In the genomic region with DNA sequence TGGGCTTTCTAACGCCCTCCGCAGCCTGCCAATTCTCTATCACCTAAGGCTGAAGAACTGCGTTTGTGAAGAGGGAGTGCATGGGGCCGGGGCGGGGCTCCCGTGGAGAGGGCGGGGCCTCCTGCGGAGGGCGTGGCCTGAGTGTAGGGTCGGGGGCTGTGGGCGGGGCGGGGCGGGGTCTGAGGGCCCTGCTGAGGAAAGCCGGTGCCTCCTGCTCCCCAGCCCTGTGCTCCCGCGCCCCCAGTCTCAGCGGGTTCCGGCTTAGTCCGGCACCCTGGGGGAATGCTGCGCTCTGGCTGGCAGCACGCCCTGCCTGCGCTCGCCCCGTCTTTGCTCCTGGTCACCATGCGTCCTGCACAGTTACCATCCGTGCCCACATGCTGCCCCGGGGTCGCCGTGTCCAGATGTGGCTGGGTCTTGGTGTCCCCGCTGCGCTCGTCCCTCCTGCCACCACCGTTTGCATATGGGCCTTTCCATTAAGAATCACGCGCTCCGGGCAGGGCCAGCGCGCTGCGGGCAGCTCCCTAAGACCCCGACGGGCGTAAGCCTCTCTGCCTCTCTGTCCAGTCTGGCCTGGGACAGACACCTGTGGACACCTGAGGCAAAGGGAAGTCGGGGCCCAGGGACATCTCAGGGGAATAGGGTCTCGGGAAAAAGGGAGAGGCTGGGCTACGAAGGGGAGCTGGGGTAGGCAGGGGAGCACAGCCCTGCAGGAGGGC, we compare ENCODE assay signal across 8 cellular contexts.
DNase-seq lines count a peak whose midpoint lies in the region; ATAC-seq and TF ChIP-seq lines count a peak whose summit lies in the region.

No MANE protein-coding gene starts in this region.

- H3K4me1 ChIP-seq in CD8-positive, alpha-beta memory T cell (ENCODE audit: insufficient read depth, low read length) = no peaks in the 10 kb centered on the region
- peaks cover 9% of the 10 kb centered on the region; the same call in 1 of the 2 replicates for H3K4me1 ChIP-seq in BE2C

- H3K27ac ChIP-seq in CD8-positive, alpha-beta memory T cell (ENCODE audit: low read depth, low read length) = no peak overlapping the region

- H3K4me3 Mint-ChIP-seq in CD8-positive, alpha-beta memory T cell = peak overlapping the region in 6 of 7 donors; percentile 52 to 84 (median 67)

- H3K36me3 ChIP-seq in CD8-positive, alpha-beta memory T cell (ENCODE audit: insufficient read depth, low read length) = no peaks in the 10 kb centered on the region
- H3K36me3 ChIP-seq in BE2C = no peaks in the 10 kb centered on the region

- CTCF ChIA-PET in CD8-positive, alpha-beta memory T cell (lab: Charles Lee) = no interaction called here

- H3K4me1 Mint-ChIP-seq in CD8-positive, alpha-beta memory T cell = peaks cover 4 to 17% (median 7%) of the 10 kb centered on the region in 3 donors

- peak overlapping the region; percentile 32 for H3K4me3 ChIP-seq in CD8-positive, alpha-beta memory T cell (ENCODE audit: low read length)
- H3K4me3 ChIP-seq in BE2C (ENCODE audit: low read depth, low read length) = no peak overlapping the region

- no peak for ATAC-seq in sciatic nerve

- peaks cover 28 to 72% of the 10 kb centered on the region in 2 donors for H3K27me3 Mint-ChIP-seq in CD8-positive, alpha-beta memory T cell

- no peaks in the 10 kb centered on the region for H3K27me3 ChIP-seq in CD8-positive, alpha-beta memory T cell (ENCODE audit: insufficient read depth, low read length, poor library complexity, severe bottlenecking)
- no peaks in the 10 kb centered on the region for H3K27me3 ChIP-seq in BE2C

- DNase-seq in CD8-positive, alpha-beta memory T cell = peak in 2 of 5 donors; percentile 7 to 66
- peak; percentile 43 for DNase-seq in activated CD4-positive, alpha-beta T cell treated with anti-CD3 and anti-CD28 coated beads, Interleukin-2, amount 50 U/mL, for 1 hour
- DNase-seq in cardiac septum (ENCODE audit: low spot score) = peak; percentile 71
- peak; percentile 72 for DNase-seq in stimulated activated CD4-positive, alpha-beta T cell treated with anti-CD3 and anti-CD28 coated beads, Interleukin-12 subunit alpha, Interleukin-12 subunit beta, amount 100 ng/mL, for 4 hours
- DNase-seq in medulla oblongata (ENCODE audit: extremely low spot score) = no peak
- no peak for DNase-seq in sciatic nerve (ENCODE audit: low spot score)
- no peak for DNase-seq in BE2C
- no peak for DNase-seq in AG08395 (ENCODE audit: low spot score)

- no peak for TF ChIP-seq CTCF in BE2C (IDR thresholded peaks at IDR 0.05; ENCODE audit: low read depth, low read length)

- H3K9me3 Mint-ChIP-seq in CD8-positive, alpha-beta memory T cell = peaks cover 0 to 4% (median 0%) of the 10 kb centered on the region in 5 donors

- no peaks in the 10 kb centered on the region for H3K36me3 Mint-ChIP-seq in CD8-positive, alpha-beta memory T cell

- POLR2A ChIA-PET in CD8-positive, alpha-beta memory T cell (lab: Charles Lee) = no interaction called here

- no peaks in the 10 kb centered on the region for H3K9me3 ChIP-seq in CD8-positive, alpha-beta memory T cell (ENCODE audit: low read length)
- H3K9me3 ChIP-seq in BE2C = no peaks in the 10 kb centered on the region

- intact Hi-C loops in cardiac septum (cut with DNase I) (no loop called here), sciatic nerve (cut with DNase I) (no loop called here)

- peak overlapping the region in 2 of 8 donors; percentile 12 to 43 for H3K27ac Mint-ChIP-seq in CD8-positive, alpha-beta memory T cell

Comparison
In these comparisons a context has a peak if more than half of its experiments do, and no peak if none do; other contexts are left out.
1. DNase-seq: peak in activated CD4-positive, alpha-beta T cell treated with anti-CD3 and anti-CD28 coated beads, Interleukin-2, amount 50 U/mL, for 1 hour (single experiment), cardiac septum (single experiment) and stimulated activated CD4-positive, alpha-beta T cell treated with anti-CD3 and anti-CD28 coated beads, Interleukin-12 subunit alpha, Interleukin-12 subunit beta, amount 100 ng/mL, for 4 hours (single experiment); none in medulla oblongata (single experiment), sciatic nerve (single experiment), BE2C (single experiment) and AG08395 (single experiment).